ENCODE assay signal across 8 cellular contexts in genomic region chr5:138541511-138541910, GRCh38. TPM values are rescaled to one million over a fixed set of nuclear protein-coding genes. Genes with fewer than 3 reads are reported as not detected.
DNase-seq lines count a peak whose midpoint lies in the region; ATAC-seq and TF ChIP-seq lines count a peak whose summit lies in the region.

No MANE protein-coding gene starts in this region.

- TF ChIP-seq EP300 in sigmoid colon (IDR thresholded peaks at IDR 0.05): no peak

- intact Hi-C loops in sigmoid colon (cut with DNase I): no loop called here

- peaks cover 0 to 68% (median 60%) of the 10 kb centered on the region in 4 donors for H3K4me1 ChIP-seq in sigmoid colon

- H3K36me3 ChIP-seq in sigmoid colon: no peaks in the 10 kb centered on the region

- peaks cover 49% of the 10 kb centered on the region for H3K4me1 Mint-ChIP-seq in T-helper 17 cell

- H3K27me3 ChIP-seq in sigmoid colon: no peaks in the 10 kb centered on the region

- no peak for TF ChIP-seq CTCF in GM12865 (IDR thresholded peaks at IDR 0.05; ENCODE audit: insufficient read depth, low read depth, low read length, missing control alignments)
- no peak for TF ChIP-seq CTCF in fibroblast of pulmonary artery (IDR thresholded peaks at IDR 0.05; ENCODE audit: low read length, missing control alignments)
- TF ChIP-seq CTCF in sigmoid colon (IDR thresholded peaks at IDR 0.05): no peak

- peak overlapping the region; percentile 100 for H3K4me3 Mint-ChIP-seq in T-helper 17 cell

- H3K4me3 ChIP-seq in GM12865 (ENCODE audit: low read depth, low read length) (peak overlapping the region; percentile 65), fibroblast of pulmonary artery (replicated peaks; ENCODE audit: low read depth, low read length) (peak overlapping the region; percentile 89), sigmoid colon (peak overlapping the region; percentile 85 to 99 (median 96))

- H3K27ac ChIP-seq in sigmoid colon: peak overlapping the region in 3 of 4 donors; percentile 95 to 100 (median 96)

- DNase-seq in GM12865 (ENCODE audit: low read depth): no peak
- no peak for DNase-seq in T-helper 17 cell
- no peak for DNase-seq in fibroblast of pulmonary artery (ENCODE audit: low read depth)
- no peak for DNase-seq in sigmoid colon
- no peak for DNase-seq in SW 1271 (lab: John Stamatoyannopoulos, UW)
- DNase-seq in SW480 (ENCODE audit: low spot score): no peak
- no peak for DNase-seq in HuH-7.5 (ENCODE audit: low spot score)

- H3K36me3 Mint-ChIP-seq in T-helper 17 cell (ENCODE audit: low read depth): peaks cover 6% of the 10 kb centered on the region

- H3K27me3 Mint-ChIP-seq in T-helper 17 cell: no peaks in the 10 kb centered on the region

- no peaks in the 10 kb centered on the region for H3K9me3 ChIP-seq in T-helper 17 cell (ENCODE audit: control insufficient read depth, low read length, poor library complexity, severe bottlenecking)
- no peaks in the 10 kb centered on the region for H3K9me3 ChIP-seq in sigmoid colon

- 0 to 5% methylated on average over 2 of the region's 2 CpGs for WGBS in sigmoid colon, 2 donors

- TF ChIP-seq POLR2A in sigmoid colon (IDR thresholded peaks at IDR 0.05): no peak

- ATAC-seq in T-helper 17 cell (no peak), GM21576 (IDR thresholded peaks at IDR 0.05; ENCODE audit: unreplicated experiment) (no peak)

- H3K27ac Mint-ChIP-seq in T-helper 17 cell: peak overlapping the region; percentile 100

RNA-seq across cellular contexts. Expression of gene ETF1, which starts 1.5 kb away (rescaled TPM):
- 100 to 1,000 TPM; 150 to 165 TPM for total RNA-seq in T-helper 17 cell
- total RNA-seq in sigmoid colon: 100 to 1,000 TPM in 2 of 4 donors, 10 to 100 TPM in 2; 67.0 to 117 (median 106) TPM
- polyA plus RNA-seq in sigmoid colon: 10 to 100 TPM; 49.9 to 62.0 (median 58.4) TPM

RNA-seq across cellular contexts. Expression of gene HSPA9, which starts 33.7 kb away (rescaled TPM):
- 100 to 1,000 TPM; 291 to 305 TPM for total RNA-seq in T-helper 17 cell
- 100 to 1,000 TPM; 148 to 244 (median 192) TPM for total RNA-seq in sigmoid colon
- 100 to 1,000 TPM in 2 of 3 donors, 10 to 100 TPM in 1; 75.1 to 136 (median 101) TPM for polyA plus RNA-seq in sigmoid colon
